10 cellular contexts compared by ENCODE assay signal in genomic region chr22:20920881-20921203, GRCh38. TPM values are rescaled to one million over a fixed set of nuclear protein-coding genes. Genes with fewer than 3 reads are reported as not detected.
DNase-seq lines count a peak whose midpoint lies in the region; ATAC-seq and TF ChIP-seq lines count a peak whose summit lies in the region.
"Had no signal": no experiment of that assay in that cellular context is flagged by ENCODE, and none has a peak within 500 bp of the region (broad histone marks: within the 10 kb centered on the region; RNA-seq: fewer than 3 reads in every experiment).

No MANE protein-coding gene starts in this region.

- DNase-seq in H7 (peak; percentile 1), WTC11 (ENCODE audit: low spot score) (no peak), NCI-H510A (lab: John Stamatoyannopoulos, UW) (no peak), NOMO-1 (lab: John Stamatoyannopoulos, UW; ENCODE audit: unreplicated experiment in 2 of 2) (no peak)
- DNase-seq: stimulated activated CD8-positive, alpha-beta memory T cell treated with anti-CD3 and anti-CD28 coated beads, Interleukin-4, amount 100 ng/mL, for 48 hours; WERI-Rb-1 had no signal

- H3K27ac ChIP-seq in gastroesophageal sphincter (peak overlapping the region in 3 of 4 donors; percentile 51 to 100 (median 58)), skeletal muscle tissue (ENCODE audit: low read depth, low read length) (no peak overlapping the region)
- H3K27ac ChIP-seq: WERI-Rb-1 had no signal

- H3K4me1 Mint-ChIP-seq in WTC11: peaks cover 53% of the 10 kb centered on the region

- no peaks in the 10 kb centered on the region for H3K9me3 Mint-ChIP-seq in WTC11

- TF ChIP-seq CTCF in WTC11 (IDR thresholded peaks at IDR 0.05) (no peak), gastroesophageal sphincter (IDR thresholded peaks at IDR 0.05) (no peak)

- peak overlapping the region; percentile 20; the same call in 1 of the 2 replicates for H3K4me3 ChIP-seq in H7 (ENCODE audit: insufficient read depth, low read depth, low read length)
- H3K4me3 ChIP-seq in gastroesophageal sphincter: peak overlapping the region; percentile 73 to 95
- H3K4me3 ChIP-seq in skeletal muscle tissue (ENCODE audit: low read length in 3 of 3): peak overlapping the region; percentile 3 to 79 (median 77)

- TF ChIP-seq POLR2A in gastroesophageal sphincter (IDR thresholded peaks at IDR 0.05): no peak

- no peaks in the 10 kb centered on the region for H3K27me3 ChIP-seq in H7 (ENCODE audit: control insufficient read depth, insufficient read depth, low read length)
- H3K27me3 ChIP-seq in gastroesophageal sphincter: no peaks in the 10 kb centered on the region
- no peaks in the 10 kb centered on the region for H3K27me3 ChIP-seq in skeletal muscle tissue (ENCODE audit: control insufficient read depth in 3 of 3, insufficient read depth in 3 of 3, low read length in 3 of 3)

- no peaks in the 10 kb centered on the region; the same call in 1 of the 2 replicates for H3K27me3 Mint-ChIP-seq in WTC11 (ENCODE audit: low read depth)

- peak overlapping the region in 2 of 3 donors; percentile 1 to 47 for H3K9ac ChIP-seq in skeletal muscle tissue (ENCODE audit: low read depth in 1 of 3, low read length in 3 of 3)

- H3K9me3 ChIP-seq in gastroesophageal sphincter: no peaks in the 10 kb centered on the region
- no peaks in the 10 kb centered on the region for H3K9me3 ChIP-seq in skeletal muscle tissue (ENCODE audit: control insufficient read depth in 3 of 3, low read length in 3 of 3)

- peak overlapping the region; percentile 95 for H3K4me3 Mint-ChIP-seq in WTC11

- 22 to 23% methylated on average over 3 of the region's 3 CpGs for WGBS in gastroesophageal sphincter (ENCODE audit: low coverage in 1 of 2), 2 donors

- POLR2A ChIA-PET in WTC11 (lab: Charles Lee): interaction anchor here (1.2 kb wide), 1 partner anchor 37 kb away, joined by 7 read pairs; no protein-coding TSS in a partner anchor

- ATAC-seq in WTC11 (no peak), gastroesophageal sphincter (no peak), HG02981 (IDR thresholded peaks at IDR 0.05; ENCODE audit: unreplicated experiment) (no peak), GM21723 (IDR thresholded peaks at IDR 0.05; ENCODE audit: unreplicated experiment) (no peak)

- H3K36me3 Mint-ChIP-seq in WTC11: peaks cover 23% of the 10 kb centered on the region; the same call in 1 of the 2 replicates

- H3K36me3 ChIP-seq in H7 (replicated peaks; ENCODE audit: control insufficient read depth, insufficient read depth, low read length) (no peaks in the 10 kb centered on the region; the same call in 1 of the 2 replicates), gastroesophageal sphincter (no peaks in the 10 kb centered on the region), skeletal muscle tissue (ENCODE audit: control insufficient read depth in 3 of 3, insufficient read depth in 3 of 3, low read length in 3 of 3) (peaks cover 0 to 3% (median 0%) of the 10 kb centered on the region in 3 donors)

- H3K4me1 ChIP-seq in gastroesophageal sphincter: peaks cover 0 to 78% (median 11%) of the 10 kb centered on the region in 3 donors
- H3K4me1 ChIP-seq in skeletal muscle tissue (ENCODE audit: control insufficient read depth in 3 of 3, insufficient read depth in 3 of 3, low read length in 3 of 3): peaks cover 14 to 29% (median 17%) of the 10 kb centered on the region in 3 donors

- CTCF ChIA-PET in WTC11 (lab: Charles Lee): interaction anchor here (0.9 to 3.3 kb wide), 6 partner anchors 35 to 164 kb away, joined by 3 to 14 read pairs (median 3); no protein-coding TSS in a partner anchor

- peak overlapping the region; percentile 79 for H3K27ac Mint-ChIP-seq in WTC11

- no peak for TF ChIP-seq EP300 in gastroesophageal sphincter (IDR thresholded peaks at IDR 0.05)

TF ChIP-seq in WTC11, 78 proteins besides CTCF, POLR2A, EP300 and RAD21:
- TF ChIP-seq JAZF1 (CRISPR knock-in tag; IDR thresholded peaks at IDR 0.05) (no peak), NR1H2 (CRISPR knock-in tag; IDR thresholded peaks at IDR 0.05) (no peak), ZMAT4 (CRISPR knock-in tag; IDR thresholded peaks at IDR 0.05) (no peak)
- TF ChIP-seq, protein P1, sequence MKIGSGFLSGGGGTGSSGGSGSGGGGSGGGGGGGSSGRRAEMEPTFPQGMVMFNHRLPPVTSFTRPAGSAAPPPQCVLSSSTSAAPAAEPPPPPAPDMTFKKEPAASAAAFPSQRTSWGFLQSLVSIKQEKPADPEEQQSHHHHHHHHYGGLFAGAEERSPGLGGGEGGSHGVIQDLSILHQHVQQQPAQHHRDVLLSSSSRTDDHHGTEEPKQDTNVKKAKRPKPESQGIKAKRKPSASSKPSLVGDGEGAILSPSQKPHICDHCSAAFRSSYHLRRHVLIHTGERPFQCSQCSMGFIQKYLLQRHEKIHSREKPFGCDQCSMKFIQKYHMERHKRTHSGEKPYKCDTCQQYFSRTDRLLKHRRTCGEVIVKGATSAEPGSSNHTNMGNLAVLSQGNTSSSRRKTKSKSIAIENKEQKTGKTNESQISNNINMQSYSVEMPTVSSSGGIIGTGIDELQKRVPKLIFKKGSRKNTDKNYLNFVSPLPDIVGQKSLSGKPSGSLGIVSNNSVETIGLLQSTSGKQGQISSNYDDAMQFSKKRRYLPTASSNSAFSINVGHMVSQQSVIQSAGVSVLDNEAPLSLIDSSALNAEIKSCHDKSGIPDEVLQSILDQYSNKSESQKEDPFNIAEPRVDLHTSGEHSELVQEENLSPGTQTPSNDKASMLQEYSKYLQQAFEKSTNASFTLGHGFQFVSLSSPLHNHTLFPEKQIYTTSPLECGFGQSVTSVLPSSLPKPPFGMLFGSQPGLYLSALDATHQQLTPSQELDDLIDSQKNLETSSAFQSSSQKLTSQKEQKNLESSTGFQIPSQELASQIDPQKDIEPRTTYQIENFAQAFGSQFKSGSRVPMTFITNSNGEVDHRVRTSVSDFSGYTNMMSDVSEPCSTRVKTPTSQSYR (CRISPR knock-in tag; IDR thresholded peaks at IDR 0.05): no peak

RNA-seq across cellular contexts. Expression of gene CRKL, which starts 3.6 kb away (rescaled TPM):
- total RNA-seq in H7 (2014; rRNA removed; shearing (Covaris generic)): 70.6 and 71.5 TPM in 2 replicates
- total RNA-seq in WTC11 (2021): 113 to 115 TPM (median 114 TPM) in 3 replicates
- total RNA-seq in gastroesophageal sphincter: 10 to 100 TPM; 42.5 to 55.8 (median 46.0) TPM
- total RNA-seq in skeletal muscle tissue: 45.9 TPM

RNA-seq across cellular contexts. Expression of gene AIFM3, which starts 46.2 kb away (rescaled TPM):
- total RNA-seq in H7 (2014; rRNA removed; shearing (Covaris generic)): 0.38 and 1.5 TPM in 2 replicates
- 2.6 to 3.4 TPM (median 2.8 TPM) in 3 replicates for total RNA-seq in WTC11 (2021)
- total RNA-seq in gastroesophageal sphincter: 1 to 10 TPM in 2 of 4 donors, under 1 TPM in 1, not detected in 1; 0.27 to 3.2 (median 2.0) TPM
- total RNA-seq in skeletal muscle tissue: under 0.01 TPM

Comparison
In these comparisons a context has a peak if more than half of its experiments do, and no peak if none do; other contexts are left out.
1. H3K4me3 ChIP-seq: peak in every context shown above with its lines; median percentile 84 in gastroesophageal sphincter; 77 in skeletal muscle tissue; 20 in H7.